In genomic region chr7:132169730-132170129, GRCh38 we compare ENCODE assay signal across 26 cellular contexts.
"Had no signal": no experiment of that assay in that cellular context is flagged by ENCODE, and none has a peak within 500 bp of the region (broad histone marks: within the 10 kb centered on the region; RNA-seq: fewer than 3 reads in every experiment).

No MANE protein-coding gene starts in this region.

- DNase-seq: activated B cell treated with CpG ODN at 0.5 μM for 24 hours; activated CD4-positive, alpha-beta T cell treated with anti-CD3 and anti-CD28 coated beads for 36 hours; activated CD4-positive, alpha-beta T cell treated with anti-CD3 and anti-CD28 coated beads, Interleukin-2, amount 50 U/mL, for 4 hours; activated CD8-positive, alpha-beta memory T cell treated with anti-CD3 and anti-CD28 coated beads for 24 hours; activated CD8-positive, alpha-beta memory T cell treated with anti-CD3 and anti-CD28 coated beads, Interleukin-2, amount 50 U/mL, for 4 hours; activated naive CD4-positive, alpha-beta T cell; activated T-cell treated with anti-CD3 and anti-CD28 coated beads, Interleukin-2, amount 50 U/mL, for 24 hours; effector memory CD8-positive, alpha-beta T cell; heart left ventricle; left ventricle myocardium superior; mammary epithelial cell; pancreas; psoas muscle; right cardiac atrium; stimulated activated CD4-positive, alpha-beta T cell treated with anti-CD3 and anti-CD28 coated beads, Interleukin-4, amount 100 ng/mL, for 24 hours; stimulated activated naive CD4-positive, alpha-beta T cell treated with Interleukin-2 at 50 U/mL for 16 hours; T-helper 1 cell; upper lobe of left lung had no signal

- H3K4me3 Mint-ChIP-seq: activated B cell treated with CpG ODN at 0.5 μM for 24 hours; activated CD4-positive, alpha-beta T cell treated with anti-CD3 and anti-CD28 coated beads for 36 hours; activated naive CD8-positive, alpha-beta T cell; activated T-cell treated with anti-CD3 and anti-CD28 coated beads, Interleukin-2, amount 50 U/mL, for 24 hours; activated T-helper 17 cell treated with anti-CD3 and anti-CD28 coated beads, Interleukin-2, amount 50 U/mL, for 72 hours; central memory CD8-positive, alpha-beta T cell; effector memory CD8-positive, alpha-beta T cell; nephron had no signal

- FAIRE-seq: astrocyte, colon, pancreas had no signal

- H3K27me3 ChIP-seq: esophagus muscularis mucosa, gastroesophageal sphincter, heart left ventricle, pancreas, upper lobe of left lung had no signal

- H3K4me1 Mint-ChIP-seq: activated B cell treated with CpG ODN at 0.5 μM for 24 hours; activated CD4-positive, alpha-beta T cell treated with anti-CD3 and anti-CD28 coated beads for 36 hours; central memory CD8-positive, alpha-beta T cell had no signal

- H3K27me3 Mint-ChIP-seq: activated naive CD8-positive, alpha-beta T cell; activated T-cell treated with anti-CD3 and anti-CD28 coated beads, Interleukin-2, amount 50 U/mL, for 24 hours; activated T-helper 17 cell treated with anti-CD3 and anti-CD28 coated beads, Interleukin-2, amount 50 U/mL, for 72 hours had no signal

- H3K27ac Mint-ChIP-seq: activated B cell treated with CpG ODN at 0.5 μM for 24 hours; activated CD4-positive, alpha-beta T cell treated with anti-CD3 and anti-CD28 coated beads for 36 hours; activated naive CD8-positive, alpha-beta T cell; activated T-cell treated with anti-CD3 and anti-CD28 coated beads, Interleukin-2, amount 50 U/mL, for 24 hours; activated T-helper 17 cell treated with anti-CD3 and anti-CD28 coated beads, Interleukin-2, amount 50 U/mL, for 72 hours; effector memory CD8-positive, alpha-beta T cell; nephron had no signal

- H3K36me3 Mint-ChIP-seq: activated naive CD8-positive, alpha-beta T cell had no signal

- H3K36me3 ChIP-seq: pancreas, upper lobe of left lung had no signal

- H3K9me3 ChIP-seq: esophagus muscularis mucosa, gastroesophageal sphincter, heart left ventricle, pancreas, psoas muscle, upper lobe of left lung had no signal

- H3K27ac ChIP-seq: esophagus muscularis mucosa, gastroesophageal sphincter, heart left ventricle, pancreas, psoas muscle, upper lobe of left lung had no signal

- ATAC-seq: activated CD4-positive, alpha-beta T cell treated with anti-CD3 and anti-CD28 coated beads for 36 hours; activated T-helper 17 cell treated with anti-CD3 and anti-CD28 coated beads, Interleukin-2, amount 50 U/mL, for 72 hours; effector memory CD8-positive, alpha-beta T cell; gastroesophageal sphincter; left ventricle myocardium superior; pancreas; psoas muscle; right cardiac atrium had no signal

- H3K9me3 Mint-ChIP-seq: activated B cell treated with CpG ODN at 0.5 μM for 24 hours; activated T-cell treated with anti-CD3 and anti-CD28 coated beads, Interleukin-2, amount 50 U/mL, for 24 hours; activated T-helper 17 cell treated with anti-CD3 and anti-CD28 coated beads, Interleukin-2, amount 50 U/mL, for 72 hours; central memory CD8-positive, alpha-beta T cell; effector memory CD8-positive, alpha-beta T cell; nephron had no signal

- H3K4me3 ChIP-seq: esophagus muscularis mucosa, gastroesophageal sphincter, heart left ventricle, pancreas, psoas muscle, upper lobe of left lung had no signal

- H3K4me1 ChIP-seq: esophagus muscularis mucosa, gastroesophageal sphincter, pancreas, psoas muscle, upper lobe of left lung had no signal
